ENCODE assay signal across 21 cellular contexts in the genomic region with DNA sequence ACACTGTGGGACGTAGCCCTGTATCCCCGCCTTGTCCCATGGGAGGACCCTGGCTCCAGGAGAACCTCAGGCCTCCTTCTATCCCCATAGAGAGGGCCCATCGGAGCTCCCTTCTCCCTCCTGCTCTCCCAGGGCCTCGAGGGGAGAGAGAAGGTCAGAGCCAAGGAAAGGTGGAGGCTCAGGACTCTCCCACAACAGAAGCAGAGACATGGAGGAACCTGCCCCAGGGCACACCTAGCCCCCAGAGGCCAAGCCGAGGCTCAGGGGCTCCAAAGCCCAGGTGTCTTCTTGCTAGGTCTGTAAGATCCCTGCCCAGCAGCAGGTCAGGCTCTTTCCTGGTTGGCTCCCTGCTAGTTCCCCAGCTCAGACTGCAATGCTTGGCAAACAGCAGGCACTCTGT. TPM values are rescaled to one million over a fixed set of nuclear protein-coding genes. Genes with fewer than 3 reads are reported as not detected.
DNase-seq lines count a peak whose midpoint lies in the region; ATAC-seq and TF ChIP-seq lines count a peak whose summit lies in the region.
"Had no signal": no experiment of that assay in that cellular context is flagged by ENCODE, and none has a peak within 500 bp of the region (broad histone marks: within the 10 kb centered on the region; RNA-seq: fewer than 3 reads in every experiment).

No MANE protein-coding gene starts in this region.

- TF ChIP-seq CTCF in heart left ventricle (IDR thresholded peaks at IDR 0.05), result no peak
- no peak for TF ChIP-seq CTCF in testis (IDR thresholded peaks at IDR 0.05)

- no peaks in the 10 kb centered on the region for H3K9me3 ChIP-seq in heart left ventricle
- H3K9me3 ChIP-seq in testis, result no peaks in the 10 kb centered on the region
- H3K9me3 ChIP-seq: HAP-1 had no signal

- TF ChIP-seq POLR2A in heart left ventricle (IDR thresholded peaks at IDR 0.05) (no peak), testis (IDR thresholded peaks at IDR 0.05) (no peak)

- H3K27ac ChIP-seq in heart left ventricle, result no peak overlapping the region
- no peak overlapping the region for H3K27ac ChIP-seq in testis

- WGBS in heart left ventricle, 4 donors, result 70 to 85% (median 73%) methylated on average over 3 to 5 of the region's 5 CpGs
- 85 to 89% methylated on average over 5 of the region's 5 CpGs for WGBS in testis, 2 donors

- intact Hi-C loops in left ventricle myocardium superior (cut with micrococcal nuclease) (no loop called here), heart left ventricle (cut with DNase I) (no loop called here), testis (cut with DNase I; ENCODE audit: low total_unique reads) (no loop called here)

- no peaks in the 10 kb centered on the region for H3K4me1 ChIP-seq in heart left ventricle
- no peaks in the 10 kb centered on the region for H3K4me1 ChIP-seq in testis
- H3K4me1 ChIP-seq: HAP-1 had no signal

- H3K27me3 ChIP-seq in heart left ventricle (peaks cover 0 to 17% (median 5%) of the 10 kb centered on the region in 9 donors), H7 (ENCODE audit: control insufficient read depth, insufficient read depth, low read length) (peaks cover 12% of the 10 kb centered on the region), testis (no peaks in the 10 kb centered on the region)
- H3K27me3 ChIP-seq: BLaER1 treated with 17β-estradiol and CSF1 and Interleukin-3, amounts not matched to agents 10 nM and 100 nM had no signal

- H3K36me3 ChIP-seq in heart left ventricle (no peaks in the 10 kb centered on the region), H7 (replicated peaks; ENCODE audit: control insufficient read depth, insufficient read depth, low read length) (no peaks in the 10 kb centered on the region), testis (ENCODE audit: low read depth, missing control alignments) (no peaks in the 10 kb centered on the region)
- H3K36me3 ChIP-seq: BLaER1 treated with 17β-estradiol and CSF1 and Interleukin-3, amounts not matched to agents 10 nM and 100 nM; HAP-1 had no signal

- H3K4me3 ChIP-seq in heart left ventricle (no peak overlapping the region), H7 (ENCODE audit: insufficient read depth, low read depth, low read length) (no peak overlapping the region), testis (no peak overlapping the region)
- H3K4me3 ChIP-seq: BLaER1 treated with 17β-estradiol and CSF1 and Interleukin-3, amounts not matched to agents 10 nM and 100 nM; HAP-1 had no signal

- DNase-seq in left ventricle myocardium superior (peak; percentile 10), heart left ventricle (no peak), H7 (peak; percentile 15), islet precursor cell (peak; percentile 46), testis (peak; percentile 12), CD1c-positive myeloid dendritic cell (ENCODE audit: extremely low spot score) (no peak), superior temporal gyrus (ENCODE audit: extremely low spot score) (no peak), HUDEP-2 (lab: John Stamatoyannopoulos, UW; ENCODE audit: unreplicated experiment in 76 of 76) (no peak)
- DNase-seq: 8988T; CD4-positive, CD25-positive, alpha-beta regulatory T cell; CD8-positive, alpha-beta memory T cell; COR-L47; DMS 273 treated with DMSO at 0.1 percent for 48 hours; DMS53; DND-41; EL had no signal

- ATAC-seq in left ventricle myocardium superior, result no peak
- no peak for ATAC-seq in heart left ventricle

RNA-seq across cellular contexts. Expression of a gene that starts 34.4 kb away (rescaled TPM):
- total RNA-seq in left ventricle myocardium superior, result 285 TPM
- 100 to 1,000 TPM; 271 to 451 (median 310) TPM for total RNA-seq in heart left ventricle
- polyA plus RNA-seq in heart left ventricle, result 100 to 1,000 TPM; 217 to 580 TPM
- total RNA-seq in H7 (2014; rRNA removed; shearing (Covaris generic)), result 292 and 326 TPM in 2 replicates
- 100 to 1,000 TPM; 426 to 488 TPM for total RNA-seq in testis
- 637 TPM for polyA plus RNA-seq in testis (ENCODE audit: insufficient read depth, low read depth, low replicate concordance)

RNA-seq across cellular contexts. Expression of a gene that starts 41.3 kb away (rescaled TPM):
- total RNA-seq in left ventricle myocardium superior (not detected), heart left ventricle (not detected), testis (under 1 TPM; 0.08 to 0.19 TPM)
- polyA plus RNA-seq in heart left ventricle (not detected), testis (ENCODE audit: insufficient read depth, low read depth, low replicate concordance) (0.13 TPM)
- 0.31 and 0.33 TPM in 2 replicates for total RNA-seq in H7 (2014; rRNA removed; shearing (Covaris generic))
- total RNA-seq: A673; CD4-positive, CD25-positive, alpha-beta regulatory T cell; CD8-positive, alpha-beta memory T cell; G401 had no signal
- polyA plus RNA-seq: AG04450; CD4-positive, CD25-positive, alpha-beta regulatory T cell; CD8-positive, alpha-beta memory T cell had no signal

RNA-seq across cellular contexts. Expression of a gene that starts 55.0 kb away (rescaled TPM):
- total RNA-seq in left ventricle myocardium superior (10.5 TPM), heart left ventricle (1 to 10 TPM; 6.2 to 8.4 (median 7.2) TPM), testis (10 to 100 TPM; 19.4 to 25.0 TPM)
- polyA plus RNA-seq in heart left ventricle (1 to 10 TPM; 9.8 TPM), testis (ENCODE audit: insufficient read depth, low read depth, low replicate concordance) (11.3 TPM)
- 38.9 and 45.7 TPM in 2 replicates for total RNA-seq in H7 (2014; rRNA removed; shearing (Covaris generic))

Comparison
In these comparisons a context has a peak if more than half of its experiments do, and no peak if none do; other contexts are left out.
1. DNase-seq: peak in left ventricle myocardium superior (single experiment), H7 (single experiment), islet precursor cell (single experiment) and testis (single experiment); none in heart left ventricle (0 of 5), CD1c-positive myeloid dendritic cell (single experiment), superior temporal gyrus (single experiment) and HUDEP-2 (0 of 76).